ENCODE assay signal across 9 cellular contexts in the genomic region with DNA sequence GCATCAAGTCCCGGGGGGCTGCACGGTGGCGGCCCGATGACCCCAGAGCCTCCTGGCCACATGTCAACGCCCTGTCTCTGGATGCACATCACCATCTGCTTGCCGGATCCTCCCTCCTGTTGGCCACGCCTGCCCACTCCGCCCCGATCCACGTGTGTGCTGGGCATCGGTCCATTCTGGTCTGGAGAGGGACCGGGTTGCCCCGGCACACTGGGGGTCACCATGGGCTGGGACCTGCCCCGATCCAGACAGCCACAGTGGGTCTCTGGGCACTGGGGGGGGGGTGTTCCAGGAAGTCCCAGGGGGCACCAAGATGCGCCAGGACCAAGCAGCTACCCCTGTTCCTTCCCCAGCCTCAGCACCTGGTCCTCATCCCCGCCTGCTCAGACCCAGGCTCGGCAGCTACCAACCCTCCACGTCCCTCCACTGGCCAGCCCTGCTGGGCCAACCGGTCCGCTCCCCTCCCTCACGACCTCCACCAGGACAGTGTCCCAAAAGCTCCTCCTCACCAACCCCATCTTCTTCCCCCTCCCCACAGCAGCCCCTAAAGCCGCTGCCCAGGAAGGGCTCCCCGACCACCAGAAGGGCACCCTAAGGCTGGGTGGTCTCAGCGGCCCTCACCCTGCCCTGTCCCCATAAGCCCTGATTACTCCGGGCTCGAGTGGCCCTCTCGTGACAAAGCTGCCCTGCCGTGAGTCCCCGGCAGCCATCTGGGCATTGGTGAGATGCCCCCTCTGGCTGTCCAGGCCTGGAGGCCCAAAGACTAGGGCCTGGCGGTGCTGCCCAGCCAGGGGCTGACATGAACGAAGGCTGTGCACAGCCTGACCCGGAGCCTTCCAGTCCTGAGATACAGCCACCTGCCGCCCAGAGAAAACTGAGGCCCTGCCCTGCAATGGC. TPM values are rescaled to one million over a fixed set of nuclear protein-coding genes. Genes with fewer than 3 reads are reported as not detected.
A peak's percentile ranks its signal among the peaks of the same experiment; 100 is the strongest.
DNase-seq lines count a peak whose midpoint lies in the region; FAIRE-seq lines count a peak whose summit lies in the region.
"Had no signal": no experiment of that assay in that cellular context is flagged by ENCODE, and none has a peak within 500 bp of the region (broad histone marks: within the 10 kb centered on the region; RNA-seq: fewer than 3 reads in every experiment).

No MANE protein-coding gene starts in this region.

- peaks cover 63% of the 10 kb centered on the region for H3K79me2 ChIP-seq in trophoblast cell (ENCODE audit: control insufficient read depth, insufficient read depth, low read length, poor library complexity)

- WGBS in trophoblast cell (ENCODE audit: extremely low coverage, insufficient coverage, insufficient read length): no CpG with 5 or more reads among the region's 33 CpGs

- POLR2A ChIA-PET in CD4-positive, alpha-beta memory T cell (lab: Charles Lee; ENCODE audit: partially characterized antibody): interaction anchor here (0.6 to 2.4 kb wide), 3 partner anchors 42 to 102 kb away, joined by 3 to 10 read pairs (median 5); a partner anchor contains a TSS

- peaks cover 55% of the 10 kb centered on the region for H3K4me1 ChIP-seq in CD4-positive, alpha-beta memory T cell (ENCODE audit: insufficient read depth, low read length)
- H3K4me1 ChIP-seq in trophoblast cell (ENCODE audit: control insufficient read depth in 1 of 2, insufficient read depth in 2 of 2, low read length in 2 of 2): peaks cover 16 to 21% of the 10 kb centered on the region in 2 experiments

- peak overlapping the region in 5 of 7 donors; percentile 23 to 94 (median 78) for H3K27ac Mint-ChIP-seq in CD4-positive, alpha-beta memory T cell
- H3K27ac Mint-ChIP-seq in IgD-negative memory B cell: peak overlapping the region in 2 of 3 donors; percentile 80 to 81

- no peak for DNase-seq in CD4-positive, alpha-beta memory T cell
- peak; percentile 23 to 31 for DNase-seq in frontal cortex (ENCODE audit: low spot score in 2 of 2)
- DNase-seq in trophoblast cell: no peak
- DNase-seq in NOMO-1 treated with DMSO at 0.1 percent for 48 hours (lab: John Stamatoyannopoulos, UW; ENCODE audit: unreplicated experiment): no peak
- DNase-seq in medulla oblongata (ENCODE audit: extremely low spot score): no peak
- DNase-seq in NCI-H2196 treated with DMSO at 0.1 percent for 48 hours (lab: John Stamatoyannopoulos, UW; ENCODE audit: unreplicated experiment): no peak
- DNase-seq: NCI-H2227 treated with DMSO at 0.1 percent for 48 hours had no signal

- no peak overlapping the region for H3K4me3 ChIP-seq in CD4-positive, alpha-beta memory T cell (ENCODE audit: low read length in 2 of 2)
- H3K4me3 ChIP-seq in trophoblast cell (ENCODE audit: low read depth, low read length): no peak overlapping the region

- H2BK120ac ChIP-seq in trophoblast cell (ENCODE audit: insufficient read depth, low read length, poor library complexity): no peak overlapping the region

- CTCF ChIA-PET in CD4-positive, alpha-beta memory T cell (lab: Charles Lee; ENCODE audit: partially characterized antibody): interaction anchor here (1.0 kb wide), 1 partner anchor 77 kb away, joined by 4 read pairs; no protein-coding TSS in a partner anchor

- peaks cover 0 to 21% of the 10 kb centered on the region in 2 donors for H3K36me3 Mint-ChIP-seq in CD4-positive, alpha-beta memory T cell
- no peaks in the 10 kb centered on the region for H3K36me3 Mint-ChIP-seq in IgD-negative memory B cell

- FAIRE-seq in frontal cortex (lab: Jason Lieb, UNC): no peak

- no peak overlapping the region for H2AFZ ChIP-seq in trophoblast cell (ENCODE audit: insufficient read depth, low read length, poor library complexity)

- intact Hi-C loops in CD4-positive, alpha-beta memory T cell (cut with micrococcal nuclease): no loop called here

- H3K79me1 ChIP-seq in trophoblast cell (ENCODE audit: low read length): peaks cover 20% of the 10 kb centered on the region

- H4K8ac ChIP-seq in trophoblast cell (ENCODE audit: low read depth, low read length): no peak overlapping the region

- no peak overlapping the region for H2BK12ac ChIP-seq in trophoblast cell (ENCODE audit: low read length)

- no peak overlapping the region for H2AK5ac ChIP-seq in trophoblast cell (ENCODE audit: low read length)

- H3K9me3 Mint-ChIP-seq in CD4-positive, alpha-beta memory T cell: no peaks in the 10 kb centered on the region
- H3K9me3 Mint-ChIP-seq in IgD-negative memory B cell: no peaks in the 10 kb centered on the region

- no peaks in the 10 kb centered on the region for H3K27me3 ChIP-seq in CD4-positive, alpha-beta memory T cell (ENCODE audit: insufficient read depth, low read length)
- H3K27me3 ChIP-seq in trophoblast cell (ENCODE audit: insufficient read depth, low read length): no peaks in the 10 kb centered on the region
- H3K27me3 ChIP-seq: neutrophil had no signal

- peak overlapping the region; percentile 98 for H3K4ac ChIP-seq in trophoblast cell (ENCODE audit: low read depth, low read length)

- no peaks in the 10 kb centered on the region for H3K27me3 Mint-ChIP-seq in CD4-positive, alpha-beta memory T cell
- no peaks in the 10 kb centered on the region for H3K27me3 Mint-ChIP-seq in IgD-negative memory B cell

- H3K18ac ChIP-seq in trophoblast cell (ENCODE audit: low read length): no peak overlapping the region

- H3K9me3 ChIP-seq in CD4-positive, alpha-beta memory T cell (ENCODE audit: control insufficient read depth in 1 of 2, low read length in 2 of 2): no peaks in the 10 kb centered on the region
- H3K9me3 ChIP-seq in trophoblast cell (ENCODE audit: insufficient read depth, low read depth, low read length): peaks cover 4% of the 10 kb centered on the region
- H3K9me3 ChIP-seq: neutrophil had no signal

- H3K36me3 ChIP-seq in CD4-positive, alpha-beta memory T cell (ENCODE audit: insufficient read depth, low read length): peaks cover 9% of the 10 kb centered on the region
- peaks cover 24 to 34% of the 10 kb centered on the region in 2 experiments for H3K36me3 ChIP-seq in trophoblast cell (ENCODE audit: control insufficient read depth in 1 of 2, insufficient read depth in 2 of 2, low read length in 2 of 2)

- no peak overlapping the region for H3K23ac ChIP-seq in trophoblast cell (ENCODE audit: low read length)

- no peak overlapping the region for H4K91ac ChIP-seq in trophoblast cell (ENCODE audit: low read depth, low read length)

- no peak overlapping the region for H2BK5ac ChIP-seq in trophoblast cell (ENCODE audit: low read depth, low read length, poor library complexity)

- H3K14ac ChIP-seq in trophoblast cell (ENCODE audit: low read length): no peak overlapping the region

- H3K4me1 Mint-ChIP-seq in CD4-positive, alpha-beta memory T cell: peaks cover 27 to 62% (median 43%) of the 10 kb centered on the region in 4 donors
- peaks cover 10 to 41% (median 27%) of the 10 kb centered on the region in 3 donors for H3K4me1 Mint-ChIP-seq in IgD-negative memory B cell

- no peak overlapping the region for H3K4me2 ChIP-seq in trophoblast cell (ENCODE audit: low read length)

- H4K12ac ChIP-seq in trophoblast cell (ENCODE audit: low read depth, low read length): no peak overlapping the region

- H3K4me3 Mint-ChIP-seq in CD4-positive, alpha-beta memory T cell: peak overlapping the region in 6 of 8 donors; percentile 29 to 64 (median 44)
- peak overlapping the region in 2 of 4 donors; percentile 27 to 76 for H3K4me3 Mint-ChIP-seq in IgD-negative memory B cell

- no peak overlapping the region for H3K27ac ChIP-seq in CD4-positive, alpha-beta memory T cell (ENCODE audit: low read depth, low read length)
- H3K27ac ChIP-seq in trophoblast cell (ENCODE audit: low read depth, low read length): no peak overlapping the region
- H3K27ac ChIP-seq: neutrophil had no signal

- no peak overlapping the region for H3K9ac ChIP-seq in trophoblast cell (ENCODE audit: low read length)

RNA-seq across cellular contexts. Expression of a gene that starts 4.6 kb away (rescaled TPM):
- 100 to 1,000 TPM; 186 to 195 TPM for total RNA-seq in CD4-positive, alpha-beta memory T cell
- polyA plus RNA-seq in CD4-positive, alpha-beta memory T cell: 10 to 100 TPM; 39.3 to 79.0 TPM
- polyA plus RNA-seq in IgD-negative memory B cell: 36.5 TPM
- 224 TPM for total RNA-seq in frontal cortex
- polyA plus RNA-seq in trophoblast cell (2013): 76.4 and 79.7 TPM in 2 replicates

RNA-seq across cellular contexts. Expression of a gene that starts 45.4 kb away (rescaled TPM):
- total RNA-seq in CD4-positive, alpha-beta memory T cell: 100 to 1,000 TPM; 101 to 106 TPM
- polyA plus RNA-seq in CD4-positive, alpha-beta memory T cell: 10 to 100 TPM; 54.1 to 70.9 TPM
- polyA plus RNA-seq in IgD-negative memory B cell: 67.1 TPM
- 31.4 TPM for total RNA-seq in frontal cortex
- polyA plus RNA-seq in trophoblast cell (2013): 58.8 and 59.3 TPM in 2 replicates

Comparison
In these comparisons a context has a peak if more than half of its experiments do, and no peak if none do; other contexts are left out.
1. DNase-seq: peak in frontal cortex (2 of 2); none in CD4-positive, alpha-beta memory T cell (0 of 5), trophoblast cell (0 of 2), NOMO-1 treated with DMSO at 0.1 percent for 48 hours (single experiment), medulla oblongata (single experiment) and NCI-H2196 treated with DMSO at 0.1 percent for 48 hours (single experiment).